Comparison of ENCODE assay signal across 13 cellular contexts in genomic region chr17:38430316-38430715, GRCh38. TPM values are rescaled to one million over a fixed set of nuclear protein-coding genes. Genes with fewer than 3 reads are reported as not detected.
DNase-seq lines count a peak whose midpoint lies in the region; ATAC-seq, FAIRE-seq and TF ChIP-seq lines count a peak whose summit lies in the region.
"Had no signal": no experiment of that assay in that cellular context is flagged by ENCODE, and none has a peak within 500 bp of the region (broad histone marks: within the 10 kb centered on the region; RNA-seq: fewer than 3 reads in every experiment).

No MANE protein-coding gene starts in this region.

- peak overlapping the region; percentile 88 for H3K4me2 ChIP-seq in A549

- TF ChIP-seq EP300 in A549 (IDR thresholded peaks at IDR 0.05) (no peak), esophagus muscularis mucosa (IDR thresholded peaks at IDR 0.05) (no peak)

- peaks cover 27% of the 10 kb centered on the region for H3K27me3 Mint-ChIP-seq in neural crest cell (ENCODE audit: low read depth)

- H3K4me1 Mint-ChIP-seq in neural crest cell, result peaks cover 63% of the 10 kb centered on the region

- peak overlapping the region in 1 of 2 experiments; percentile 95; a peak in 3 of 6 replicates for H3K27ac ChIP-seq in A549
- H3K27ac ChIP-seq in KOPT-K1 (ENCODE audit: low read depth, low read length, poor library complexity, severe bottlenecking), result peak overlapping the region; percentile 73
- H3K27ac ChIP-seq in esophagus muscularis mucosa (replicated peaks in 1 of 4), result peak overlapping the region; percentile 91 to 95 (median 93)
- no peak overlapping the region for H3K27ac ChIP-seq in SJCRH30
- H3K27ac ChIP-seq: brain microvascular endothelial cell had no signal

- TF ChIP-seq CTCF in A549 (IDR thresholded peaks at IDR 0.05), result no peak
- TF ChIP-seq CTCF in esophagus muscularis mucosa (IDR thresholded peaks at IDR 0.05), result no peak
- no peak for TF ChIP-seq CTCF in neural crest cell (conservative IDR thresholded peaks at IDR 0.05)

- H3K9me3 ChIP-seq in A549, result no peaks in the 10 kb centered on the region
- no peaks in the 10 kb centered on the region for H3K9me3 ChIP-seq in KOPT-K1 (ENCODE audit: insufficient read depth, low read length, poor library complexity, severe bottlenecking)
- no peaks in the 10 kb centered on the region for H3K9me3 ChIP-seq in esophagus muscularis mucosa
- no peaks in the 10 kb centered on the region for H3K9me3 ChIP-seq in SJCRH30 (replicated peaks)

- H3K4me1 ChIP-seq in A549, result peaks cover 29% of the 10 kb centered on the region
- peaks cover 77 to 98% (median 85%) of the 10 kb centered on the region in 4 donors for H3K4me1 ChIP-seq in esophagus muscularis mucosa
- H3K4me1 ChIP-seq in SJCRH30, result no peaks in the 10 kb centered on the region

- no peak overlapping the region for H3K4me3 ChIP-seq in A549
- peak overlapping the region in 2 of 4 donors; percentile 82 to 85 for H3K4me3 ChIP-seq in esophagus muscularis mucosa
- H3K4me3 ChIP-seq in SJCRH30, result no peak overlapping the region

- ATAC-seq in A549 (no peak), esophagus mucosa (no peak)
- ATAC-seq: activated CD8-positive, alpha-beta T cell treated with anti-CD3 and anti-CD28 coated beads for 36 hours had no signal

- no peak for TF ChIP-seq POLR2A in A549 (IDR thresholded peaks at IDR 0.05; ENCODE audit: low read length)
- no peak for TF ChIP-seq POLR2A in esophagus muscularis mucosa (IDR thresholded peaks at IDR 0.05; ENCODE audit: low read depth)

- H3K27ac Mint-ChIP-seq in neural crest cell (ENCODE audit: unreplicated experiment), result no peak overlapping the region
- H3K27ac Mint-ChIP-seq: activated CD8-positive, alpha-beta T cell treated with anti-CD3 and anti-CD28 coated beads for 36 hours had no signal

- intact Hi-C loops in esophagus muscularis mucosa (cut with DNase I), result no loop called here

- H3K4me3 Mint-ChIP-seq in neural crest cell, result peak overlapping the region; percentile 82

- CTCF ChIA-PET in A549 (lab: Yijun Ruan, JAX), result interaction anchor here (0.6 to 3.5 kb wide), 7 partner anchors 8 to 88 kb away, joined by 3 to 15 read pairs (median 4); no protein-coding TSS in a partner anchor

- POLR2A ChIA-PET in A549 (lab: Yijun Ruan, JAX), result no interaction called here

- WGBS in A549 (ENCODE audit: missing lambda C conversion rate), result 78% methylated on average over 3 of the region's 3 CpGs
- WGBS in esophagus muscularis mucosa, result 14% methylated on average over 3 of the region's 3 CpGs

- H3K36me3 ChIP-seq in KOPT-K1 (ENCODE audit: insufficient read depth, low read length), result no peaks in the 10 kb centered on the region
- H3K36me3 ChIP-seq in esophagus muscularis mucosa, result no peaks in the 10 kb centered on the region
- H3K36me3 ChIP-seq in SJCRH30, result no peaks in the 10 kb centered on the region
- H3K36me3 ChIP-seq: brain microvascular endothelial cell had no signal

- H3K27me3 ChIP-seq in esophagus muscularis mucosa (no peaks in the 10 kb centered on the region), SJCRH30 (no peaks in the 10 kb centered on the region; the same call in 1 of the 2 replicates)
- H3K27me3 ChIP-seq: brain microvascular endothelial cell had no signal

- no peaks in the 10 kb centered on the region for H3K9me3 Mint-ChIP-seq in neural crest cell
- H3K9me3 Mint-ChIP-seq: activated CD8-positive, alpha-beta T cell treated with anti-CD3 and anti-CD28 coated beads for 36 hours; CD14-positive monocyte had no signal

- DNase-seq in A549 (ENCODE audit: low read depth in 1 of 2, low spot score in 1 of 2) (no peak), esophagus muscularis mucosa (ENCODE audit: extremely low spot score) (no peak), neural crest cell (ENCODE audit: low read depth, low spot score) (no peak), putamen (ENCODE audit: low spot score) (no peak), SJCRH30 (no peak), germinal center (ENCODE audit: low spot score) (no peak)
- DNase-seq: activated CD8-positive, alpha-beta T cell treated with anti-CD3 and anti-CD28 coated beads for 36 hours; brain microvascular endothelial cell; NCI-H187; RPMI8226 had no signal

- no peak for TF ChIP-seq RAD21 in A549 (conservative IDR thresholded peaks at IDR 0.05 in 1 of 2, IDR thresholded peaks at IDR 0.05 in 1 of 2)

- FAIRE-seq in A549 (lab: Jason Lieb, UNC), result no peak

- H3K36me3 Mint-ChIP-seq in neural crest cell (ENCODE audit: low read depth), result no peaks in the 10 kb centered on the region
- H3K36me3 Mint-ChIP-seq: CD14-positive monocyte had no signal

TF ChIP-seq in A549, 52 proteins besides CTCF, POLR2A, EP300 and RAD21:
- TF ChIP-seq KDM1A (IDR thresholded peaks at IDR 0.05; ENCODE audit: low read depth) (no peak), HOXA7 (CRISPR knock-in tag; IDR thresholded peaks at IDR 0.05) (no peak), KDM5A (IDR thresholded peaks at IDR 0.05) (no peak), HDAC2 (IDR thresholded peaks at IDR 0.05) (no peak)
- TF ChIP-seq, protein P1, sequence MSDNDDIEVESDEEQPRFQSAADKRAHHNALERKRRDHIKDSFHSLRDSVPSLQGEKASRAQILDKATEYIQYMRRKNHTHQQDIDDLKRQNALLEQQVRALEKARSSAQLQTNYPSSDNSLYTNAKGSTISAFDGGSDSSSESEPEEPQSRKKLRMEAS (IDR thresholded peaks at IDR 0.05), result no peak

RNA-seq across cellular contexts. Expression of gene ARHGAP23, which starts 2.1 kb away (rescaled TPM):
- polyA plus RNA-seq in A549 (2011; rRNA removed) (4.8 and 5.5 TPM in 2 replicates), A549 (2017; fragmentation: RNase III; extraction: RNeasy Plus Mini Kit Qiagen cat#74134 plus additional on column Dnase treatment) (32.5 to 46.0 TPM (median 32.6 TPM) in 3 replicates)
- polyA plus RNA-seq in A549 (2012; cell fraction: cytosol; rRNA removed), result 7.7 and 9.3 TPM in 2 replicates
- polyA plus RNA-seq in A549 (2012; cell fraction: nucleus; rRNA removed), result 13.6 and 17.6 TPM in 2 replicates
- 7.1 and 11.2 TPM in 2 replicates for polyA minus RNA-seq in A549 (2011; rRNA and poly(A)+ RNA removed)
- total RNA-seq in esophagus muscularis mucosa (100 to 1,000 TPM in 2 of 4 donors, 10 to 100 TPM in 2; 58.6 to 150 (median 104) TPM), neural crest cell (25.7 and 30.0 TPM in 2 replicates), esophagus mucosa (148 TPM)
- 35.7 and 37.9 TPM in 2 replicates for total RNA-seq in SJCRH30 (2014; rRNA removed; shearing (Covaris generic))
